Comparison of ENCODE assay signal across 11 cellular contexts in the genomic region with DNA sequence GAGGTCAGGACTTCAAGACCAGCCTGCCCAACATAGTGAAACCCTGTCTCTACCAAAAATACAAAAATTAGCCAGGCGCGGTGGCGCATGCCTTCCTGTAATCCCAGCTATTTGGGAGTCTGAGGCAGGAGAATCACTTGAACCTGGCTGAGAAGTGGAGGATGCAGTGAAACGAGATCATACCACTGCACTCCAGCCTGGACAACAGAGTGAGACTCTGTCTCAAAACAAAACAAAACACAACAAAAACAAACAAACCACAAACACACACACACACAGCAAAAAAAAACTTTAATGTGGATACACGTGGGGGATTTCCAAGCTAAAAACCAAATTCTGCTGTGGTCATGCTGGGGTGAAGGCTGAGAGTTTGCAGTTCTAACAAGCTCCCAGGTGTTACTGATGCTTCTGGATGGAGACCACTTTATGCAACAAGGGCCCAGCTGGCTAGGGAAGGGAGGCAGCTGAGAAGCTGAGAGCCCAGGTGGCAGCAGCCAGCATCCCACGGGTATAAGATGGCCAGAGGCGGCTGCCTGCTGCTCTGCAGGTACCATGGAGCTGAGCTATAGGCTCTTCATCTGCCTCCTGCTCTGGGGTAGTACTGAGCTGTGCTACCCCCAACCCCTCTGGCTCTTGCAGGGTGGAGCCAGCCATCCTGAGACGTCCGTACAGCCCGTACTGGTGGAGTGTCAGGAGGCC. TPM values are rescaled to one million over a fixed set of nuclear protein-coding genes. Genes with fewer than 3 reads are reported as not detected.
DNase-seq lines count a peak whose midpoint lies in the region; ATAC-seq and TF ChIP-seq lines count a peak whose summit lies in the region.
"Had no signal": no experiment of that assay in that cellular context is flagged by ENCODE, and none has a peak within 500 bp of the region (broad histone marks: within the 10 kb centered on the region; RNA-seq: fewer than 3 reads in every experiment).

A gene (plus strand): TSS at position 538 of the 699 bp plus-strand sequence. CDS start 15 bp downstream, at position 553.

- ATAC-seq in GM19397 (IDR thresholded peaks at IDR 0.05; ENCODE audit: unreplicated experiment) = peak; percentile 73

- 84% methylated on average over 8 of the region's 10 CpGs for WGBS in esophagus muscularis mucosa

- H3K36me3 Mint-ChIP-seq in Caco-2 (ENCODE audit: insufficient read depth, unreplicated experiment) = peaks cover under 1% of the 10 kb centered on the region

- intact Hi-C loops in Caco-2 (cut with micrococcal nuclease; ENCODE audit: unreplicated experiment) (no loop called here), esophagus muscularis mucosa (cut with DNase I) (no loop called here)

- peaks cover 15% of the 10 kb centered on the region for H3K4me1 Mint-ChIP-seq in Caco-2 (ENCODE audit: low read depth, unreplicated experiment)

- POLR2A ChIA-PET in Caco-2 (lab: Charles Lee) = no interaction called here

- H3K4me1 ChIP-seq in Caco-2 (peaks cover 15% of the 10 kb centered on the region), esophagus muscularis mucosa (no peaks in the 10 kb centered on the region)

- peaks cover 6% of the 10 kb centered on the region; the same call in 1 of the 2 replicates for H3K9me3 ChIP-seq in Caco-2
- H3K9me3 ChIP-seq in esophagus muscularis mucosa = peaks cover 0 to 4% (median 0%) of the 10 kb centered on the region in 4 donors

- H3K4me3 Mint-ChIP-seq in Caco-2 (ENCODE audit: unreplicated experiment) = peak within 1 kb of the TSS; percentile 6

- H3K27me3 ChIP-seq in Caco-2 (replicated peaks; ENCODE audit: control insufficient read depth, insufficient read depth, low read length) = no peaks in the 10 kb centered on the region
- peaks cover 0 to 31% (median 0%) of the 10 kb centered on the region in 4 donors for H3K27me3 ChIP-seq in esophagus muscularis mucosa

- H3K36me3 ChIP-seq in Caco-2 (ENCODE audit: control insufficient read depth, insufficient read depth, low read length) (no peaks in the 10 kb centered on the region), esophagus muscularis mucosa (no peaks in the 10 kb centered on the region)

- BruUV-seq in Caco-2 (replicated peaks; lab: Mats Ljungman, UMichigan) = no TSS peak

- TF ChIP-seq CTCF in Caco-2 (IDR thresholded peaks at IDR 0.05; ENCODE audit: insufficient read depth in 1 of 2, low read depth in 1 of 2, low read length in 1 of 2, severe bottlenecking in 1 of 2, unreplicated experiment in 1 of 2) (no peak), esophagus muscularis mucosa (IDR thresholded peaks at IDR 0.05) (no peak)

- CTCF ChIA-PET in Caco-2 (lab: Charles Lee) = no interaction called here

- TF ChIP-seq POLR2A in esophagus muscularis mucosa (IDR thresholded peaks at IDR 0.05; ENCODE audit: low read depth) = no peak

- TF ChIP-seq EP300 in esophagus muscularis mucosa (IDR thresholded peaks at IDR 0.05) = no peak

- no peaks in the 10 kb centered on the region for H3K27me3 Mint-ChIP-seq in Caco-2 (ENCODE audit: insufficient read depth, unreplicated experiment)

- peak within 1 kb of the TSS; percentile 26 for H3K27ac Mint-ChIP-seq in Caco-2 (ENCODE audit: unreplicated experiment)

- H3K4me3 ChIP-seq in Caco-2 (ENCODE audit: low read depth, low read length) (no peak within 1 kb of the TSS), esophagus muscularis mucosa (no peak within 1 kb of the TSS)

- peaks cover 9% of the 10 kb centered on the region for H3K9me3 Mint-ChIP-seq in Caco-2 (ENCODE audit: unreplicated experiment)

- DNase-seq in Caco-2 (no peak), NCI-H2171 (lab: John Stamatoyannopoulos, UW) (peak; percentile 77), esophagus muscularis mucosa (ENCODE audit: extremely low spot score) (peak; percentile 74), superior temporal gyrus (ENCODE audit: extremely low spot score) (no peak), GM19240 (ENCODE audit: insufficient read length, low spot score) (no peak), NCI-H226 (no peak)
- DNase-seq in stimulated activated CD4-positive, alpha-beta T cell treated with anti-CD3 and anti-CD28 coated beads, Interleukin-4, amount 100 ng/mL, for 24 hours = no peak
- DNase-seq: activated CD4-positive, CD25-positive, alpha-beta regulatory T cell treated with anti-CD3 and anti-CD28 coated beads, Interleukin-2, amount 50 U/mL, for 72 hours; dermis blood vessel endothelial cell; NCI-H446 had no signal

- no peak within 1 kb of the TSS for H3K27ac ChIP-seq in esophagus muscularis mucosa (replicated peaks in 1 of 4)

RNA-seq across cellular contexts. Expression of the gene that starts here (rescaled TPM):
- 3.2 and 5.5 TPM in 2 replicates for total RNA-seq in Caco-2 (2022)
- total RNA-seq in esophagus muscularis mucosa = 1 to 10 TPM in 1 of 4 donors, under 1 TPM in 1, not detected in 2; 0.46 to 1.0 TPM

Comparison
In these comparisons a context has a peak if more than half of its experiments do, and no peak if none do; other contexts are left out.
1. DNase-seq: peak in NCI-H2171 (single experiment) and esophagus muscularis mucosa (single experiment); none in Caco-2 (0 of 2), superior temporal gyrus (single experiment), GM19240 (single experiment), stimulated activated CD4-positive, alpha-beta T cell treated with anti-CD3 and anti-CD28 coated beads, Interleukin-4, amount 100 ng/mL, for 24 hours (single experiment) and NCI-H226 (single experiment).